ENCODE assay signal across 1 cellular context in the genomic region with DNA sequence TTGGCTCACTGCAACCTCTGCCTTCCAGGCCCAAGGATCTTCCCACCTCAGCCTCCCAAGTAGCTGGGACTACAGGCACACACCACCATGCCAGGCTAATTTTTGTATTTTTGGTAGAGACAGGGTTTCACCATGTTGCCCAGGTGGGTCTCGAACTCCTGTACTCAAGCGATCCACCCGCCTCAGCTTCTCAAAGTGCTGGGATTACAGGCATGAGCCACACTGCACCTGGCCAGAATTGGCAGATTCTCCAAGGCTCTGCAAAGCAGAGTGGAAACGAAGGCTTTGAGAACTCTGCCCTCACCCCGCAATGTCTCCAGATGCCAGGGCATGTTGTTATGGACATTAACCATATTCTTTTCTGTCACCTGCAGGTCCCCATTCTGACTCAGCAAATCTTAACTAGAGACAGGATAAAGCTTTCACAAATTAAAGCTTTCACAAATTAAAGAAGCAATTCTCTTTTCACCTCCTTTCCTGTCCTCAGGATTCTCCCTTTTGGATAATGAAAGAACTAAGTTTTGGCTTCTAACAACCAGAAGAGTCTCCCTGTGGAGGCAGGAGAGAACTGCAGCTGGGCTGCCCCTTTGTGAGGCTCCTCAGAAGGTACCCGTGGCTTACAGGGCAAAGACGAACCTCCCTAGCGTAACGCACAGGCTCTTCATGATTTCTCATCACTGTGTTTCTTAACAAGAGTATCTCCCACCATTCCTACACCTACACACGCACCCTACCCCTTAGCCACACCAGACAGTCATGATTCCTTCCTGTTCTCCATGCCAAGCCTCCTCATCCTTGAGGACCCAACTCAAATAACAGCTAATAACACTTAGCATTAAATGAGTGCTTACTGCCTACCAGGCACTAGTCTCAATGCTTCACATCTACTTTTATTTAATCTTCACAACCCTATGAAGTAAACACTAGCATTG.
TF ChIP-seq lines count a peak whose summit lies in the region.

No MANE protein-coding gene starts in this region.

TF ChIP-seq in GM23338, 12 proteins besides CTCF, POLR2A, EP300 and RAD21 (continued from another document):
- TF ChIP-seq, protein P1, sequence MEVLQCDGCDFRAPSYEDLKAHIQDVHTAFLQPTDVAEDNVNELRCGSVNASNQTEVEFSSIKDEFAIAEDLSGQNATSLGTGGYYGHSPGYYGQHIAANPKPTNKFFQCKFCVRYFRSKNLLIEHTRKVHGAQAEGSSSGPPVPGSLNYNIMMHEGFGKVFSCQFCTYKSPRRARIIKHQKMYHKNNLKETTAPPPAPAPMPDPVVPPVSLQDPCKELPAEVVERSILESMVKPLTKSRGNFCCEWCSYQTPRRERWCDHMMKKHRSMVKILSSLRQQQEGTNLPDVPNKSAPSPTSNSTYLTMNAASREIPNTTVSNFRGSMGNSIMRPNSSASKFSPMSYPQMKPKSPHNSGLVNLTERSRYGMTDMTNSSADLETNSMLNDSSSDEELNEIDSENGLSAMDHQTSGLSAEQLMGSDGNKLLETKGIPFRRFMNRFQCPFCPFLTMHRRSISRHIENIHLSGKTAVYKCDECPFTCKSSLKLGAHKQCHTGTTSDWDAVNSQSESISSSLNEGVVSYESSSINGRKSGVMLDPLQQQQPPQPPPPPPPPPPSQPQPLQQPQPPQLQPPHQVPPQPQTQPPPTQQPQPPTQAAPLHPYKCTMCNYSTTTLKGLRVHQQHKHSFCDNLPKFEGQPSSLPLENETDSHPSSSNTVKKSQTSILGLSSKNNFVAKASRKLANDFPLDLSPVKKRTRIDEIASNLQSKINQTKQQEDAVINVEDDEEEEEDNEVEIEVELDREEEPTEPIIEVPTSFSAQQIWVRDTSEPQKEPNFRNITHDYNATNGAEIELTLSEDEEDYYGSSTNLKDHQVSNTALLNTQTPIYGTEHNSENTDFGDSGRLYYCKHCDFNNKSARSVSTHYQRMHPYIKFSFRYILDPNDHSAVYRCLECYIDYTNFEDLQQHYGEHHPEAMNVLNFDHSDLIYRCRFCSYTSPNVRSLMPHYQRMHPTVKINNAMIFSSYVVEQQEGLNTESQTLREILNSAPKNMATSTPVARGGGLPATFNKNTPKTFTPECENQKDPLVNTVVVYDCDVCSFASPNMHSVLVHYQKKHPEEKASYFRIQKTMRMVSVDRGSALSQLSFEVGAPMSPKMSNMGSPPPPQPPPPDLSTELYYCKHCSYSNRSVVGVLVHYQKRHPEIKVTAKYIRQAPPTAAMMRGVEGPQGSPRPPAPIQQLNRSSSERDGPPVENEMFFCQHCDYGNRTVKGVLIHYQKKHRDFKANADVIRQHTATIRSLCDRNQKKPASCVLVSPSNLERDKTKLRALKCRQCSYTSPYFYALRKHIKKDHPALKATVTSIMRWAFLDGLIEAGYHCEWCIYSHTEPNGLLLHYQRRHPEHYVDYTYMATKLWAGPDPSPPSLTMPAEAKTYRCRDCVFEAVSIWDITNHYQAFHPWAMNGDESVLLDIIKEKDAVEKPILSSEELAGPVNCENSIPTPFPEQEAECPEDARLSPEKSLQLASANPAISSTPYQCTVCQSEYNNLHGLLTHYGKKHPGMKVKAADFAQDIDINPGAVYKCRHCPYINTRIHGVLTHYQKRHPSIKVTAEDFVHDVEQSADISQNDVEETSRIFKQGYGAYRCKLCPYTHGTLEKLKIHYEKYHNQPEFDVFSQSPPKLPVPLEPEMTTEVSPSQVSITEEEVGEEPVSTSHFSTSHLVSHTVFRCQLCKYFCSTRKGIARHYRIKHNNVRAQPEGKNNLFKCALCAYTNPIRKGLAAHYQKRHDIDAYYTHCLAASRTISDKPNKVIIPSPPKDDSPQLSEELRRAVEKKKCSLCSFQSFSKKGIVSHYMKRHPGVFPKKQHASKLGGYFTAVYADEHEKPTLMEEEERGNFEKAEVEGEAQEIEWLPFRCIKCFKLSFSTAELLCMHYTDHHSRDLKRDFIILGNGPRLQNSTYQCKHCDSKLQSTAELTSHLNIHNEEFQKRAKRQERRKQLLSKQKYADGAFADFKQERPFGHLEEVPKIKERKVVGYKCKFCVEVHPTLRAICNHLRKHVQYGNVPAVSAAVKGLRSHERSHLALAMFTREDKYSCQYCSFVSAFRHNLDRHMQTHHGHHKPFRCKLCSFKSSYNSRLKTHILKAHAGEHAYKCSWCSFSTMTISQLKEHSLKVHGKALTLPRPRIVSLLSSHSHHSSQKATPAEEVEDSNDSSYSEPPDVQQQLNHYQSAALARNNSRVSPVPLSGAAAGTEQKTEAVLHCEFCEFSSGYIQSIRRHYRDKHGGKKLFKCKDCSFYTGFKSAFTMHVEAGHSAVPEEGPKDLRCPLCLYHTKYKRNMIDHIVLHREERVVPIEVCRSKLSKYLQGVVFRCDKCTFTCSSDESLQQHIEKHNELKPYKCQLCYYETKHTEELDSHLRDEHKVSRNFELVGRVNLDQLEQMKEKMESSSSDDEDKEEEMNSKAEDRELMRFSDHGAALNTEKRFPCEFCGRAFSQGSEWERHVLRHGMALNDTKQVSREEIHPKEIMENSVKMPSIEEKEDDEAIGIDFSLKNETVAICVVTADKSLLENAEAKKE (CRISPR knock-in tag; IDR thresholded peaks at IDR 0.05), result no peak
- TF ChIP-seq CREB1 (CRISPR knock-in tag; IDR thresholded peaks at IDR 0.05; ENCODE audit: low read depth) (no peak), ZNF114 (CRISPR knock-in tag; IDR thresholded peaks at IDR 0.05) (no peak)
